ENCODE assay signal across 27 cellular contexts in the genomic region with DNA sequence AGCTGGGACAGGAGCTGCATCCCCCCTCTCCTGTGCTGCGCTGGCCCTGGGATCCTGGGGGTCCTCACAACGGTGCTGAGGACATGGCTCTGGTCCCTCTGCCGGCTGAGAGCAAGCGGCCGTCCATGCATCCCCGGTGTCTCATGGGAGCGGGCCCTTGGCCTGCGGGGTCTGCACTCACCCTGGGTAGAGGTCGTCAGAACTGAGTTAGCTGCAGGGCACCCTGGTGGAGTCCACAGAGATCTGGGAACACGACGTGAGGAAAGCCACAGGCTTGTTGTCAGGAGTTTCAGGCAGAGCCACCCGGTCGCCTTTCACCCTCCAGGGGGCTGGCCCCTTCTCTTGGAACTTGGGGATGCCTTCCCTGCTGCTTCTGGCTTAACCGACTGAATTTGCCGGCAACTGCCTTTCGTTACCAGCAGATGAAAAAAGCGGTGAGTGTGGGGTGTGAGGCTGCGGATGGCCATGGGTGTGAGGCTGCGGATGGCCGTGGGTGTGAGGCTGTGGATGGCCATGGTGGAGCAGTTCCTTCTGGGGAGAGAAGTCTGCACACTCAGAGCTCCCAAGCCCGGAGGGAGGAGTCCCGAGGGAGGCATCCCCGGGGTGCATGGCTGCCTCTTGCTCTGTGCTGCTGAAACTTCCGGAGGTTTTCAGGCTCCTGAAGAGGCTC.
DNase-seq lines count a peak whose midpoint lies in the region; ATAC-seq, FAIRE-seq and TF ChIP-seq lines count a peak whose summit lies in the region.
"Had no signal": no experiment of that assay in that cellular context is flagged by ENCODE, and none has a peak within 500 bp of the region (broad histone marks: within the 10 kb centered on the region; RNA-seq: fewer than 3 reads in every experiment).

No MANE protein-coding gene starts in this region.

- H3K9me3 Mint-ChIP-seq in chondrocyte (ENCODE audit: low read depth): no peaks in the 10 kb centered on the region

- no peak overlapping the region for H3K27ac ChIP-seq in right lobe of liver
- no peak overlapping the region for H3K27ac ChIP-seq in HepG2 (ENCODE audit: extremely low read length, insufficient read depth, low read length)
- H3K27ac ChIP-seq in kidney (ENCODE audit: low read depth in 2 of 2, low read length in 2 of 2): no peak overlapping the region
- no peak overlapping the region for H3K27ac ChIP-seq in sigmoid colon
- H3K27ac ChIP-seq: A549, HL-60, SJSA1 had no signal

- no peaks in the 10 kb centered on the region for H3K79me2 ChIP-seq in HepG2 (ENCODE audit: insufficient read depth, low read length)

- no peaks in the 10 kb centered on the region for H3K4me1 ChIP-seq in right lobe of liver
- no peaks in the 10 kb centered on the region for H3K4me1 ChIP-seq in HepG2 (ENCODE audit: insufficient read depth, low read length)
- H3K4me1 ChIP-seq in kidney (ENCODE audit: control insufficient read depth in 1 of 2, insufficient read depth in 1 of 2, low read depth in 1 of 2, low read length in 2 of 2): no peaks in the 10 kb centered on the region
- peaks cover 0 to 14% (median 5%) of the 10 kb centered on the region in 4 donors for H3K4me1 ChIP-seq in sigmoid colon
- H3K4me1 ChIP-seq: A549, SJSA1 had no signal

- no peak overlapping the region for H3K4me2 ChIP-seq in HepG2 (ENCODE audit: low read depth, low read length)
- H3K4me2 ChIP-seq: A549 had no signal

- peaks cover 3% of the 10 kb centered on the region for H3K36me3 Mint-ChIP-seq in chondrocyte (ENCODE audit: low read depth)

- H3K27ac Mint-ChIP-seq in chondrocyte (ENCODE audit: unreplicated experiment): no peak overlapping the region

- TF ChIP-seq CTCF in right lobe of liver (IDR thresholded peaks at IDR 0.05) (no peak), HepG2 (CRISPR knock-in tag; IDR thresholded peaks at IDR 0.05) (no peak), chondrocyte (IDR thresholded peaks at IDR 0.05) (no peak), kidney (IDR thresholded peaks at IDR 0.05; ENCODE audit: borderline replicate concordance, extremely low read depth, insufficient read depth) (no peak), sigmoid colon (IDR thresholded peaks at IDR 0.05) (no peak)

- H3K4me3 ChIP-seq in right lobe of liver (no peak overlapping the region), HepG2 (replicated peaks in 1 of 3; ENCODE audit: insufficient read depth in 1 of 3, low read depth in 2 of 3, low read length in 3 of 3) (no peak overlapping the region), kidney (ENCODE audit: low read length in 2 of 2) (no peak overlapping the region), sigmoid colon (no peak overlapping the region)
- H3K4me3 ChIP-seq: A549, SJSA1 had no signal

- 0 out of 2 replicates have a peak, but pooled peaks cover 2% of the 10 kb centered on the region for H4K20me1 ChIP-seq in HepG2 (ENCODE audit: insufficient read depth, low read length)

- no peak overlapping the region for H2AFZ ChIP-seq in HepG2 (ENCODE audit: low read length)

- H3K4me3 Mint-ChIP-seq in chondrocyte (ENCODE audit: unreplicated experiment): no peak overlapping the region

- H3K4me1 Mint-ChIP-seq in chondrocyte (ENCODE audit: low read depth): no peaks in the 10 kb centered on the region

- BruUV-seq in HepG2 (replicated peaks; lab: Mats Ljungman, UMichigan): no TSS peak

- POLR2A ChIA-PET in HepG2 (lab: Yijun Ruan, JAX): no interaction called here

- TF ChIP-seq EP300 in HepG2 (IDR thresholded peaks at IDR 0.05; ENCODE audit: low read depth in 2 of 2, low read length in 2 of 2) (no peak), HepG2 (CRISPR knock-in tag; IDR thresholded peaks at IDR 0.05; ENCODE audit: borderline replicate concordance) (no peak), sigmoid colon (IDR thresholded peaks at IDR 0.05) (no peak)

- TF ChIP-seq POLR2A in right lobe of liver (IDR thresholded peaks at IDR 0.05) (no peak), HepG2 (IDR thresholded peaks at IDR 0.05; ENCODE audit: insufficient read depth in 1 of 2, low read depth in 2 of 2, low read length in 2 of 2) (no peak), sigmoid colon (IDR thresholded peaks at IDR 0.05) (no peak)

- no CpG with 5 or more reads among the region's 24 CpGs for WGBS in right lobe of liver (ENCODE audit: insufficient coverage, low coverage, low lambda C conversion rate, missing lambda C conversion rate)
- WGBS in HepG2 (ENCODE audit: low lambda C conversion rate): 50% methylated on average over 8 of the region's 24 CpGs
- WGBS in sigmoid colon, 2 donors: 90 to 92% methylated on average over 24 of the region's 24 CpGs

- H3K36me3 ChIP-seq in right lobe of liver (no peaks in the 10 kb centered on the region), HepG2 (replicated peaks in 1 of 2; ENCODE audit: control insufficient read depth in 1 of 2, insufficient read depth in 2 of 2, low read length in 2 of 2) (no peaks in the 10 kb centered on the region), kidney (ENCODE audit: control insufficient read depth in 1 of 2, insufficient read depth in 2 of 2, low read length in 2 of 2) (peaks cover 0 to 7% of the 10 kb centered on the region in 2 donors), sigmoid colon (peaks cover 5 to 60% (median 13%) of the 10 kb centered on the region in 4 donors)
- H3K36me3 ChIP-seq: SJSA1 had no signal

- no peak for ATAC-seq in right lobe of liver
- no peak for ATAC-seq in HepG2
- ATAC-seq in GM18861 (IDR thresholded peaks at IDR 0.05; ENCODE audit: unreplicated experiment): no peak
- ATAC-seq: A549, HCT116, PC-3 had no signal

- TF ChIP-seq RAD21 in HepG2 (CRISPR knock-in tag; IDR thresholded peaks at IDR 0.05): no peak

- intact Hi-C loops in right lobe of liver (cut with DNase I) (no loop called here), HepG2 (cut with micrococcal nuclease; ENCODE audit: unreplicated experiment) (loop anchor here (5.0 kb wide), 1 partner anchor 83 kb away; the partner anchor contains the start of gene LMF1), kidney (cut with DNase I) (no loop called here), sigmoid colon (cut with DNase I) (no loop called here)

- H3K9ac ChIP-seq in HepG2 (ENCODE audit: insufficient read depth, low read depth, low read length) (no peak overlapping the region), kidney (ENCODE audit: low read length in 2 of 2) (no peak overlapping the region)

- H3K9me3 ChIP-seq in right lobe of liver (peaks cover 0 to 4% (median 0%) of the 10 kb centered on the region in 4 donors), HepG2 (ENCODE audit: low read length) (peaks cover 6% of the 10 kb centered on the region; the same call in 1 of the 2 replicates), kidney (ENCODE audit: control insufficient read depth in 1 of 2, low read length in 2 of 2) (peaks cover 4 to 16% of the 10 kb centered on the region in 2 donors), sigmoid colon (peaks cover 0 to 10% (median 3%) of the 10 kb centered on the region in 4 donors)
- H3K9me3 ChIP-seq: A549 had no signal

- in situ Hi-C loops in HepG2 (cut with HindIII; ENCODE audit: extremely low pct_ligation_motif_present, low pct_unique_long_range_greater_than_20kb): no loop called here

- H3K27me3 ChIP-seq in right lobe of liver (no peaks in the 10 kb centered on the region), HepG2 (ENCODE audit: control insufficient read depth in 1 of 2, insufficient read depth in 2 of 2, low read length in 2 of 2) (no peaks in the 10 kb centered on the region; a peak in 2 of 5 replicates), sigmoid colon (no peaks in the 10 kb centered on the region)
- H3K27me3 ChIP-seq: SJSA1 had no signal

- FAIRE-seq in HepG2 (lab: Jason Lieb, UNC) (no peak), kidney (lab: Jason Lieb, UNC) (no peak)
- FAIRE-seq: A549, GM12892, GM19239 had no signal

- no peaks in the 10 kb centered on the region for H3K27me3 Mint-ChIP-seq in chondrocyte (ENCODE audit: low read depth)

- DNase-seq in right lobe of liver (peak in 2 of 3 donors; percentile 17 to 42), HepG2 (ENCODE audit: low spot score) (no peak), chondrocyte (ENCODE audit: low spot score) (peak; percentile 78), kidney (peak; percentile 47), sigmoid colon (peak; percentile 53), DMS 273 treated with DMSO at 0.1 percent for 48 hours (lab: John Stamatoyannopoulos, UW) (no peak), NCI-H1436 (lab: John Stamatoyannopoulos, UW) (no peak)
- DNase-seq: AML-193; Calu3; DMS153; DND-41; NCI-H1092 treated with DMSO at 0.1 percent for 48 hours; NCI-H1436 treated with DMSO at 0.1 percent for 48 hours; NCI-H1930; NCI-H2107; NCI-H446 treated with DMSO at 0.1 percent for 48 hours; NCI-H526; NCI-H82; NK-92 treated with Interleukin-12 subunit alpha and Interleukin-12 subunit beta, amount 100 ng/mL, for 24 hours; PC-3 had no signal

- CTCF ChIA-PET in HepG2 (lab: Yijun Ruan, JAX; ENCODE audit: low intra/inter-chr PET ratio, low total read pairs): no interaction called here

TF ChIP-seq in HepG2, 621 proteins besides CTCF, POLR2A, EP300 and RAD21 (continues in another document):
- TF ChIP-seq MTF1 (CRISPR knock-in tag; IDR thresholded peaks at IDR 0.05): no peak
- no peak for TF ChIP-seq KDM5B (CRISPR knock-in tag; IDR thresholded peaks at IDR 0.05; ENCODE audit: borderline replicate concordance)
- TF ChIP-seq NPAS2 (CRISPR knock-in tag; IDR thresholded peaks at IDR 0.05; ENCODE audit: borderline replicate concordance): no peak
- TF ChIP-seq MED8 (CRISPR knock-in tag; IDR thresholded peaks at IDR 0.05; ENCODE audit: insufficient replicate concordance): no peak

Comparison
In these comparisons a context has a peak if more than half of its experiments do, and no peak if none do; other contexts are left out.
1. DNase-seq: peak in right lobe of liver (2 of 3), chondrocyte (single experiment), kidney (single experiment) and sigmoid colon (single experiment); none in HepG2 (single experiment), DMS 273 treated with DMSO at 0.1 percent for 48 hours (single experiment) and NCI-H1436 (single experiment).